In the genomic region with DNA sequence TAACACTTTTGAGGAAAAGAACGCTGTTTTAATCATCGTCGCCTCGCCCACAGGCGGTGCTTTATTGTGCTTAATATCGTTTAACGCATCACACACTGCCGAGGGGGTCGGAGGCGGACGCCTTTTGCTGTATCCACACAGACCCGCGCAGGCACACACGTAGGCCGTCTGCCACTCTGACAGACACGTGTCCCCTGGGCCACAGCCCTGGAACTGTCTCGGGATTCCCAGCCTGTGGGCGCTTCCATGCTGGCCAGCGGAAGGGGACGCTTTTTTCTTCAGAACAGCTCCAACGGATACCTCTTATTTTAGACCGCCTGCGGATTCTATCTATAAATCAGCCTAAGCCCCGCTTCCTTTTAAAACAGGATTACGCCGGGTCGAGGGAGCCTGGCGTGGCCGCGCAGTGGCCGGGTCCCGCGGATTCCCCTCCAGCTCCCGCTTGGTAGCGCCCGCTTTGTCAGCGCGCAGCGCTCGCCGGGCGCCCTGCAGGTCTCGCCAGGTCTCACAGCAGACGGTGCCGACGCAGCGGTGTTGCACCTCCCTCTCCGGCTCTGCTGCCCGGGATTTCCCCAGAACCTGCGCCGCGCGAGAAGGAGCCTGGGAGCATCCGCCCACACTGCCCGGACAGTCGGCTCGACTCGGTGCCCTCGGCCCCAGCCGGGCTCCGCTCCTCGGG, we compare ENCODE assay signal across 8 cellular contexts. TPM values are rescaled to one million over a fixed set of nuclear protein-coding genes. Genes with fewer than 3 reads are reported as not detected.
DNase-seq lines count a peak whose midpoint lies in the region; ATAC-seq and TF ChIP-seq lines count a peak whose summit lies in the region.

A gene with protein sequence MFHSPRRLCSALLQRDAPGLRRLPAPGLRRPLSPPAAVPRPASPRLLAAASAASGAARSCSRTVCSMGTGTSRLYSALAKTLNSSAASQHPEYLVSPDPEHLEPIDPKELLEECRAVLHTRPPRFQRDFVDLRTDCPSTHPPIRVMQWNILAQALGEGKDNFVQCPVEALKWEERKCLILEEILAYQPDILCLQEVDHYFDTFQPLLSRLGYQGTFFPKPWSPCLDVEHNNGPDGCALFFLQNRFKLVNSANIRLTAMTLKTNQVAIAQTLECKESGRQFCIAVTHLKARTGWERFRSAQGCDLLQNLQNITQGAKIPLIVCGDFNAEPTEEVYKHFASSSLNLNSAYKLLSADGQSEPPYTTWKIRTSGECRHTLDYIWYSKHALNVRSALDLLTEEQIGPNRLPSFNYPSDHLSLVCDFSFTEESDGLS (plus strand): TSS at position 513 of the 679 bp plus-strand sequence. CDS start 201 bp downstream, outside the sequence.

- peaks cover 0 to 3% (median 0%) of the 10 kb centered on the region in 3 donors for H3K27me3 Mint-ChIP-seq in CD14-positive monocyte (ENCODE audit: low read depth in 3 of 3)
- H3K27me3 Mint-ChIP-seq in activated CD4-positive, alpha-beta T cell treated with anti-CD3 and anti-CD28 coated beads, Interleukin-2, amount 10 ng/mL, durations not matched to agents 7 days and 5 days = no peaks in the 10 kb centered on the region

- peak within 1 kb of the TSS; percentile 96 for H3K4me3 ChIP-seq in coronary artery

- peak; percentile 86 for ATAC-seq in GM19372 (IDR thresholded peaks at IDR 0.05; ENCODE audit: low read depth, unreplicated experiment)
- peak; percentile 93 for ATAC-seq in HG03521 (IDR thresholded peaks at IDR 0.05; ENCODE audit: unreplicated experiment)

- peaks cover 52% of the 10 kb centered on the region for H3K4me1 Mint-ChIP-seq in CD14-positive monocyte
- H3K4me1 Mint-ChIP-seq in activated CD4-positive, alpha-beta T cell treated with anti-CD3 and anti-CD28 coated beads, Interleukin-2, amount 10 ng/mL, durations not matched to agents 7 days and 5 days = peaks cover 40% of the 10 kb centered on the region

- TF ChIP-seq CTCF in CD14-positive monocyte (IDR thresholded peaks at IDR 0.05) (peak; percentile 13), coronary artery (IDR thresholded peaks at IDR 0.05) (no peak)

- peak within 1 kb of the TSS; percentile 96 for H3K27ac ChIP-seq in coronary artery

- H3K9me3 Mint-ChIP-seq in CD14-positive monocyte = no peaks in the 10 kb centered on the region
- H3K9me3 Mint-ChIP-seq in activated CD4-positive, alpha-beta T cell treated with anti-CD3 and anti-CD28 coated beads, Interleukin-2, amount 10 ng/mL, durations not matched to agents 7 days and 5 days = no peaks in the 10 kb centered on the region

- peaks cover 3 to 4% of the 10 kb centered on the region in 2 donors for H3K36me3 Mint-ChIP-seq in CD14-positive monocyte
- H3K36me3 Mint-ChIP-seq in activated CD4-positive, alpha-beta T cell treated with anti-CD3 and anti-CD28 coated beads, Interleukin-2, amount 10 ng/mL, durations not matched to agents 7 days and 5 days (ENCODE audit: low read depth) = peaks cover 6% of the 10 kb centered on the region

- CTCF ChIA-PET in activated CD4-positive, alpha-beta T cell treated with anti-CD3 and anti-CD28 coated beads, Interleukin-2, amount 10 ng/mL, durations not matched to agents 7 days and 5 days (lab: Charles Lee) = interaction anchor here (1.1 to 3.6 kb wide), 3 partner anchors 11 to 22 kb away, joined by 3 to 18 read pairs (median 4); no protein-coding TSS in a partner anchor

- intact Hi-C loops in CD14-positive monocyte (cut with micrococcal nuclease) = loop anchor here (5.0 to 10.0 kb wide), 5 partner anchors 33 to 1079 kb away; no protein-coding TSS in a partner anchor

- POLR2A ChIA-PET in activated CD4-positive, alpha-beta T cell treated with anti-CD3 and anti-CD28 coated beads, Interleukin-2, amount 10 ng/mL, durations not matched to agents 7 days and 5 days (lab: Charles Lee) = no interaction called here

- peak; percentile 92 for DNase-seq in CD14-positive monocyte (ENCODE audit: low spot score)
- DNase-seq in NCI-H69 (lab: John Stamatoyannopoulos, UW) = peak; percentile 90
- peak; percentile 92 for DNase-seq in activated CD4-positive, alpha-beta T cell treated with anti-CD3 and anti-CD28 coated beads, Interleukin-2, amount 10 ng/mL, durations not matched to agents 7 days and 5 days
- peak; percentile 92 for DNase-seq in coronary artery (ENCODE audit: low spot score)
- peak; percentile 97 for DNase-seq in left kidney (ENCODE audit: low read depth, low spot score)
- DNase-seq in stimulated activated CD4-positive, alpha-beta T cell treated with anti-CD3 and anti-CD28 coated beads, Interleukin-1b, Interleukin-23, amount 100 ng/mL, for 48 hours = peak; percentile 98

- peak within 1 kb of the TSS; percentile 98 to 99 (median 99) for H3K27ac Mint-ChIP-seq in CD14-positive monocyte
- peak within 1 kb of the TSS; percentile 94 for H3K27ac Mint-ChIP-seq in activated CD4-positive, alpha-beta T cell treated with anti-CD3 and anti-CD28 coated beads, Interleukin-2, amount 10 ng/mL, durations not matched to agents 7 days and 5 days

- H3K4me3 Mint-ChIP-seq in CD14-positive monocyte = peak within 1 kb of the TSS; percentile 95
- H3K4me3 Mint-ChIP-seq in activated CD4-positive, alpha-beta T cell treated with anti-CD3 and anti-CD28 coated beads, Interleukin-2, amount 10 ng/mL, durations not matched to agents 7 days and 5 days = peak within 1 kb of the TSS; percentile 89

RNA-seq across cellular contexts. Expression of the gene that starts here (rescaled TPM):
- under 1 TPM; 0.54 to 0.89 TPM for polyA plus RNA-seq in CD14-positive monocyte
- 1 to 10 TPM; 5.4 to 6.8 TPM for total RNA-seq in activated CD4-positive, alpha-beta T cell treated with anti-CD3 and anti-CD28 coated beads, Interleukin-2, amount 10 ng/mL, durations not matched to agents 7 days and 5 days

Comparison
In these comparisons a context has a peak if more than half of its experiments do, and no peak if none do; other contexts are left out.
1. Peak in every context shown above with its lines: DNase-seq, ATAC-seq, H3K4me3 ChIP-seq and H3K27ac ChIP-seq.
2. Peak in DNase-seq in CD14-positive monocyte; RNA of the gene not detected or under 1 TPM.